ENCODE assay signal across 17 cellular contexts in the genomic region with DNA sequence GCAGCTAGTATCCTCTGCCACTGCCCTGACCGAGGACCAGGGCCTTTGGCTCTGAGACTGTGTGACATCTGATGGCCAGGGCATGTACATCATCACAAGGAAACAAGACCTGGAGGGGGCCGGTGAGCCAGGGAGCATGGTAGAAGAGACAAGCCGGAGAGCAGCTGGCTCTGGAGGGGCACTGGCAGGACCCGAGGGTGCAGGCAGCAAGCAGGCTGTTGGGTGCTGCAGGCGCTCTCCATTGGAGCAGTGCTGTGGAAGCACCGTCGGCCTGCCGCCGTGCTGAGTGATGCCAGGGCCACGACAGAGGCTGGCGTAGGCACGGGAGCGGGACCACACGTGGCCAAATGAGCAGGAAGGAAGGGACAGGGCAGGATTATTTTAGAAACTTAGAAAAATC.
DNase-seq lines count a peak whose midpoint lies in the region; ATAC-seq, FAIRE-seq and TF ChIP-seq lines count a peak whose summit lies in the region.
"Had no signal": no experiment of that assay in that cellular context is flagged by ENCODE, and none has a peak within 500 bp of the region (broad histone marks: within the 10 kb centered on the region; RNA-seq: fewer than 3 reads in every experiment).

No MANE protein-coding gene starts in this region.

- WGBS in HepG2 (ENCODE audit: low lambda C conversion rate): 97% methylated on average over 14 of the region's 14 CpGs
- WGBS in right lobe of liver (ENCODE audit: insufficient coverage, low coverage, low lambda C conversion rate, missing lambda C conversion rate): 95% methylated on average over 9 of the region's 14 CpGs
- 92 to 93% (median 93%) methylated on average over 14 of the region's 14 CpGs for WGBS in spleen, 5 donors

- ATAC-seq in HepG2 (no peak), right lobe of liver (no peak), HG02852 (IDR thresholded peaks at IDR 0.05; ENCODE audit: unreplicated experiment) (no peak)

- no peaks in the 10 kb centered on the region for H4K20me1 ChIP-seq in HepG2 (ENCODE audit: insufficient read depth, low read length)

- FAIRE-seq in HepG2 (lab: Jason Lieb, UNC) (no peak), kidney (lab: Jason Lieb, UNC) (no peak)
- FAIRE-seq: D721Med, G401.6, GM12891, GM18507 had no signal

- CTCF ChIA-PET in HepG2 (lab: Yijun Ruan, JAX; ENCODE audit: low intra/inter-chr PET ratio, low total read pairs): no interaction called here

- TF ChIP-seq EP300 in HepG2 (IDR thresholded peaks at IDR 0.05; ENCODE audit: low read depth in 2 of 2, low read length in 2 of 2) (no peak), HepG2 (CRISPR knock-in tag; IDR thresholded peaks at IDR 0.05; ENCODE audit: borderline replicate concordance) (no peak)

- H3K4me3 ChIP-seq in HepG2 (replicated peaks in 1 of 3; ENCODE audit: insufficient read depth in 1 of 3, low read depth in 2 of 3, low read length in 3 of 3) (no peak overlapping the region), right lobe of liver (no peak overlapping the region), kidney (ENCODE audit: low read length in 2 of 2) (no peak overlapping the region), spleen (no peak overlapping the region)
- H3K4me3 ChIP-seq: GM23248, HAP-1 had no signal

- no peak overlapping the region for H3K27ac ChIP-seq in HepG2 (ENCODE audit: extremely low read length, insufficient read depth, low read length)
- H3K27ac ChIP-seq in right lobe of liver: no peak overlapping the region
- no peak overlapping the region for H3K27ac ChIP-seq in kidney (ENCODE audit: low read depth in 2 of 2, low read length in 2 of 2)
- H3K27ac ChIP-seq in spleen: no peak overlapping the region
- H3K27ac ChIP-seq: GM23248 had no signal

- H3K9me3 ChIP-seq in HepG2 (ENCODE audit: low read length) (no peaks in the 10 kb centered on the region), right lobe of liver (no peaks in the 10 kb centered on the region), kidney (ENCODE audit: control insufficient read depth in 1 of 2, low read length in 2 of 2) (no peaks in the 10 kb centered on the region), spleen (no peaks in the 10 kb centered on the region)
- H3K9me3 ChIP-seq: BE2C, Caco-2, HAP-1 had no signal

- DNase-seq in HepG2 (ENCODE audit: low spot score): no peak
- DNase-seq in right lobe of liver: no peak
- DNase-seq in kidney: peak; percentile 53
- peak; percentile 67 for DNase-seq in spleen
- DNase-seq in RKO (ENCODE audit: low spot score): no peak
- DNase-seq: ACHN; BE2C; C1 segment of cervical spinal cord; Caco-2; CD4-positive, CD25-positive, alpha-beta regulatory T cell; GM23248 had no signal

- TF ChIP-seq RAD21 in HepG2 (CRISPR knock-in tag; IDR thresholded peaks at IDR 0.05): no peak

- in situ Hi-C loops in HepG2 (cut with HindIII; ENCODE audit: extremely low pct_ligation_motif_present, low pct_unique_long_range_greater_than_20kb): no loop called here

- no peaks in the 10 kb centered on the region for H3K79me2 ChIP-seq in HepG2 (ENCODE audit: insufficient read depth, low read length)

- no peaks in the 10 kb centered on the region for H3K4me1 ChIP-seq in HepG2 (ENCODE audit: insufficient read depth, low read length)
- no peaks in the 10 kb centered on the region for H3K4me1 ChIP-seq in right lobe of liver
- peaks cover 2 to 6% of the 10 kb centered on the region in 2 donors for H3K4me1 ChIP-seq in kidney (ENCODE audit: control insufficient read depth in 1 of 2, insufficient read depth in 1 of 2, low read depth in 1 of 2, low read length in 2 of 2)
- peaks cover 0 to under 1% (median 0%) of the 10 kb centered on the region in 6 donors for H3K4me1 ChIP-seq in spleen
- H3K4me1 ChIP-seq: BE2C, Caco-2, HAP-1 had no signal

- no peak overlapping the region for H2AFZ ChIP-seq in HepG2 (ENCODE audit: low read length)
- H2AFZ ChIP-seq: GM23248 had no signal

- BruUV-seq in HepG2 (replicated peaks; lab: Mats Ljungman, UMichigan): no TSS peak

- TF ChIP-seq CTCF in HepG2 (CRISPR knock-in tag; IDR thresholded peaks at IDR 0.05) (no peak), right lobe of liver (IDR thresholded peaks at IDR 0.05) (no peak), kidney (IDR thresholded peaks at IDR 0.05; ENCODE audit: borderline replicate concordance, extremely low read depth, insufficient read depth) (no peak), spleen (IDR thresholded peaks at IDR 0.05 in 8 of 11, conservative IDR thresholded peaks at IDR 0.05 in 3 of 11) (no peak)

- H3K36me3 ChIP-seq in HepG2 (replicated peaks in 1 of 2; ENCODE audit: control insufficient read depth in 1 of 2, insufficient read depth in 2 of 2, low read length in 2 of 2) (peaks cover 8 to 9% of the 10 kb centered on the region in 2 experiments; a peak in 3 of 5 replicates), right lobe of liver (no peaks in the 10 kb centered on the region), kidney (ENCODE audit: control insufficient read depth in 1 of 2, insufficient read depth in 2 of 2, low read length in 2 of 2) (no peaks in the 10 kb centered on the region), spleen (no peaks in the 10 kb centered on the region)
- H3K36me3 ChIP-seq: BE2C, HAP-1 had no signal

- H3K9ac ChIP-seq in HepG2 (ENCODE audit: insufficient read depth, low read depth, low read length) (no peak overlapping the region), kidney (ENCODE audit: low read length in 2 of 2) (no peak overlapping the region)
- H3K9ac ChIP-seq: GM23248 had no signal

- H3K4me2 ChIP-seq in HepG2 (ENCODE audit: low read depth, low read length): no peak overlapping the region

- no peak for TF ChIP-seq POLR2A in HepG2 (IDR thresholded peaks at IDR 0.05; ENCODE audit: insufficient read depth in 1 of 2, low read depth in 2 of 2, low read length in 2 of 2)
- TF ChIP-seq POLR2A in right lobe of liver (IDR thresholded peaks at IDR 0.05): no peak
- TF ChIP-seq POLR2A in spleen (IDR thresholded peaks at IDR 0.05): no peak

- intact Hi-C loops in HepG2 (cut with micrococcal nuclease; ENCODE audit: unreplicated experiment): no loop called here
- intact Hi-C loops in right lobe of liver (cut with DNase I): no loop called here
- intact Hi-C loops in kidney (cut with DNase I): no loop called here
- intact Hi-C loops in spleen (cut with DNase I; ENCODE audit: low total_unique reads): no loop called here

- POLR2A ChIA-PET in HepG2 (lab: Yijun Ruan, JAX): no interaction called here

- H3K27me3 ChIP-seq in HepG2 (ENCODE audit: control insufficient read depth in 1 of 2, insufficient read depth in 2 of 2, low read length in 2 of 2) (no peaks in the 10 kb centered on the region), right lobe of liver (no peaks in the 10 kb centered on the region), spleen (replicated peaks in 1 of 7) (no peaks in the 10 kb centered on the region)
- H3K27me3 ChIP-seq: BE2C had no signal

TF ChIP-seq in HepG2, 621 proteins besides CTCF, POLR2A, EP300 and RAD21:
- TF ChIP-seq ZNF343 (CRISPR knock-in tag; IDR thresholded peaks at IDR 0.05) (no peak), ZNF572 (CRISPR knock-in tag; IDR thresholded peaks at IDR 0.05) (0 out of 2 replicates have a peak, but pooled peaks have one; percentile 37)

Comparison
In these comparisons a context has a peak if more than half of its experiments do, and no peak if none do; other contexts are left out.
1. DNase-seq: peak in kidney (single experiment) and spleen (single experiment); none in HepG2 (single experiment), right lobe of liver (0 of 3) and RKO (single experiment).